Comparison of ENCODE assay signal across 20 cellular contexts in genomic region chr5:115627295-115627825, GRCh38. TPM values are rescaled to one million over a fixed set of nuclear protein-coding genes. Genes with fewer than 3 reads are reported as not detected.
DNase-seq lines count a peak whose midpoint lies in the region; ATAC-seq, FAIRE-seq and TF ChIP-seq lines count a peak whose summit lies in the region.
"Had no signal": no experiment of that assay in that cellular context is flagged by ENCODE, and none has a peak within 500 bp of the region (broad histone marks: within the 10 kb centered on the region; RNA-seq: fewer than 3 reads in every experiment).

No MANE protein-coding gene starts in this region.

- peak overlapping the region; percentile 12 for H2AFZ ChIP-seq in mammary epithelial cell (ENCODE audit: low read depth, low read length)
- peak overlapping the region; percentile 73; the same call in 1 of the 2 replicates for H2AFZ ChIP-seq in OCI-LY1 (ENCODE audit: low read length)

- H3K4me1 Mint-ChIP-seq in MCF 10A (ENCODE audit: insufficient read depth, unreplicated experiment) (no peaks in the 10 kb centered on the region), glutamatergic neuron (ENCODE audit: low read depth, unreplicated experiment) (peaks cover 6% of the 10 kb centered on the region)

- no peak for TF ChIP-seq CTCF in mammary epithelial cell (conservative IDR thresholded peaks at IDR 0.05 in 1 of 2, IDR thresholded peaks at IDR 0.05 in 1 of 2; ENCODE audit: extremely low read depth in 1 of 2, insufficient read depth in 1 of 2, low read depth in 1 of 2, low read length in 2 of 2)
- TF ChIP-seq CTCF in MCF 10A (IDR thresholded peaks at IDR 0.05; ENCODE audit: unreplicated experiment): no peak
- TF ChIP-seq CTCF in OCI-LY1 (IDR thresholded peaks at IDR 0.05; ENCODE audit: low read length): no peak
- peak; percentile 18 for TF ChIP-seq CTCF in glutamatergic neuron (IDR thresholded peaks at IDR 0.05; ENCODE audit: partially characterized antibody, unreplicated experiment)

- H3K4me3 ChIP-seq in mammary epithelial cell (replicated peaks in 1 of 3; ENCODE audit: insufficient read depth in 1 of 3, low read depth in 2 of 3, low read length in 3 of 3): no peak overlapping the region
- no peak overlapping the region for H3K4me3 ChIP-seq in OCI-LY1 (ENCODE audit: low read depth, low read length, poor library complexity, severe bottlenecking)
- H3K4me3 ChIP-seq: body of pancreas had no signal

- no peaks in the 10 kb centered on the region for H3F3A ChIP-seq in OCI-LY1 (ENCODE audit: insufficient read depth, low read length)

- dilution Hi-C loops in mammary epithelial cell (cut with HindIII; ENCODE audit: low sequenced_read_pairs): no loop called here

- H3K4me2 ChIP-seq in mammary epithelial cell (ENCODE audit: insufficient read depth, low read depth, low read length) (no peak overlapping the region), OCI-LY1 (ENCODE audit: low read length) (peak overlapping the region; percentile 99)

- H3K4me3 Mint-ChIP-seq in MCF 10A (ENCODE audit: unreplicated experiment) (no peak overlapping the region), glutamatergic neuron (ENCODE audit: unreplicated experiment) (peak overlapping the region; percentile 60)
- H3K4me3 Mint-ChIP-seq: stimulated activated naive B cell treated with anti-CD40 and anti-IgM and Interleukin-4, amounts not matched to agents 10 μg/mL and 1 μg/mL and 100 μg/mL, for 72 hours had no signal

- no peak for DNase-seq in mammary epithelial cell
- DNase-seq in MCF 10A (ENCODE audit: unreplicated experiment): no peak
- DNase-seq in glutamatergic neuron: no peak
- DNase-seq in HPDE6-E6E7 (ENCODE audit: extremely low spot score): no peak
- DNase-seq in GM19239 (ENCODE audit: insufficient read length, low spot score): no peak
- DNase-seq: activated naive CD4-positive, alpha-beta T cell treated with Interleukin-2 at 50 U/mL for 16 hours; body of pancreas; dermis blood vessel endothelial cell; islet precursor cell; MM.1S; NCI-H1930; ovary; PC-3; stimulated activated naive B cell treated with anti-CD40 and anti-IgM and Interleukin-4, amounts not matched to agents 10 μg/mL and 1 μg/mL and 100 μg/mL, for 72 hours had no signal

- H3K9me2 ChIP-seq in OCI-LY1 (ENCODE audit: low read depth, low read length): no peaks in the 10 kb centered on the region

- H3K27ac Mint-ChIP-seq in MCF 10A (ENCODE audit: low read depth, unreplicated experiment) (no peak overlapping the region), glutamatergic neuron (ENCODE audit: unreplicated experiment) (peak overlapping the region; percentile 73)
- H3K27ac Mint-ChIP-seq: stimulated activated naive B cell treated with anti-CD40 and anti-IgM and Interleukin-4, amounts not matched to agents 10 μg/mL and 1 μg/mL and 100 μg/mL, for 72 hours had no signal

- BruUV-seq in mammary epithelial cell (replicated peaks; lab: Mats Ljungman, UMichigan): no TSS peak
- no TSS peak for BruUV-seq in MCF 10A (replicated peaks; lab: Mats Ljungman, UMichigan)

- no peak for TF ChIP-seq POLR2A in GM18505 (IDR thresholded peaks at IDR 0.05; ENCODE audit: borderline replicate concordance, extremely low read depth, insufficient read depth, insufficient read length)

- H3K27me3 Mint-ChIP-seq in MCF 10A (ENCODE audit: insufficient read depth, unreplicated experiment) (no peaks in the 10 kb centered on the region), glutamatergic neuron (ENCODE audit: unreplicated experiment) (peaks cover 5% of the 10 kb centered on the region)

- ATAC-seq in HG03196 (IDR thresholded peaks at IDR 0.05; ENCODE audit: unreplicated experiment) (no peak), GM18505 (IDR thresholded peaks at IDR 0.05; ENCODE audit: unreplicated experiment) (no peak)
- ATAC-seq: body of pancreas; esophagus mucosa; PC-3; stimulated activated naive B cell treated with anti-CD40 and anti-IgM and Interleukin-4, amounts not matched to agents 10 μg/mL and 1 μg/mL and 100 μg/mL, for 72 hours had no signal

- H3K79me2 ChIP-seq in mammary epithelial cell (ENCODE audit: insufficient read depth, low read length) (peaks cover 36% of the 10 kb centered on the region), OCI-LY1 (ENCODE audit: insufficient read depth, low read length) (peaks cover 36% of the 10 kb centered on the region)

- no peak overlapping the region for H3K9ac ChIP-seq in mammary epithelial cell (ENCODE audit: insufficient read depth, low read length)
- H3K9ac ChIP-seq in OCI-LY1 (ENCODE audit: low read length): peak overlapping the region; percentile 25; the same call in 1 of the 2 replicates

- H3K27ac ChIP-seq in mammary epithelial cell (ENCODE audit: insufficient read depth, low read depth, low read length): no peak overlapping the region
- no peak overlapping the region for H3K27ac ChIP-seq in OCI-LY1 (ENCODE audit: low read depth, low read length, poor library complexity, severe bottlenecking)
- H3K27ac ChIP-seq: ovary had no signal

- FAIRE-seq in GM19239 (lab: Jason Lieb, UNC): no peak
- FAIRE-seq: urothelium cell line had no signal

- H3K36me3 ChIP-seq in mammary epithelial cell (ENCODE audit: insufficient read depth, low read length) (peaks cover 8% of the 10 kb centered on the region), OCI-LY1 (ENCODE audit: insufficient read depth, low read length) (peaks cover 6% of the 10 kb centered on the region; the same call in 1 of the 2 replicates)
- H3K36me3 ChIP-seq: ovary had no signal

- H3K9me3 Mint-ChIP-seq in MCF 10A (ENCODE audit: unreplicated experiment) (no peaks in the 10 kb centered on the region), glutamatergic neuron (ENCODE audit: unreplicated experiment) (peaks cover 3% of the 10 kb centered on the region)
- H3K9me3 Mint-ChIP-seq: stimulated activated naive B cell treated with anti-CD40 and anti-IgM and Interleukin-4, amounts not matched to agents 10 μg/mL and 1 μg/mL and 100 μg/mL, for 72 hours had no signal

- POLR2A ChIA-PET in MCF 10A (lab: Yijun Ruan, JAX): interaction anchor here (0.6 to 5.1 kb wide), 3 partner anchors 93 to 215 kb away, joined by 3 to 40 read pairs (median 3); partner anchors contain the start of genes AP3S1 and ATG12

- 96% methylated on average over 4 of the region's 4 CpGs for WGBS in mammary epithelial cell (ENCODE audit: low coverage, missing lambda C conversion rate)

- intact Hi-C loops in mammary epithelial cell (cut with micrococcal nuclease) (no loop called here), MCF 10A (cut with micrococcal nuclease) (no loop called here)

- H3K9me3 ChIP-seq in mammary epithelial cell (replicated peaks; ENCODE audit: insufficient read depth, low read length) (no peaks in the 10 kb centered on the region), OCI-LY1 (ENCODE audit: low read length) (no peaks in the 10 kb centered on the region)
- H3K9me3 ChIP-seq: body of pancreas, ovary had no signal

- H3K36me3 Mint-ChIP-seq in MCF 10A (ENCODE audit: insufficient read depth, unreplicated experiment) (no peaks in the 10 kb centered on the region), glutamatergic neuron (ENCODE audit: unreplicated experiment) (no peaks in the 10 kb centered on the region)

- in situ Hi-C loops in mammary epithelial cell (cut with MboI; ENCODE audit: low sequenced_read_pairs in 2 of 2): loop anchor here (10.0 kb wide), 3 partner anchors 207 to 447 kb away; partner anchors contain the start of genes AP3S1 (in 1 of the 2) and ATG12 (in 1 of the 2)

- CTCF ChIA-PET in mammary epithelial cell (lab: Charles Lee; ENCODE audit: low non-redundant PET) (no interaction called here), MCF 10A (lab: Yijun Ruan, JAX) (interaction anchor here (0.8 to 1.3 kb wide), 2 partner anchors 9 to 441 kb away, joined by 3 to 4 read pairs; no protein-coding TSS in a partner anchor)

- no peaks in the 10 kb centered on the region for H4K20me1 ChIP-seq in mammary epithelial cell (ENCODE audit: insufficient read depth, low read length)
- H4K20me1 ChIP-seq in OCI-LY1 (ENCODE audit: insufficient read depth, low read length): no peaks in the 10 kb centered on the region

- H3K4me1 ChIP-seq in mammary epithelial cell (ENCODE audit: insufficient read depth, low read length): peaks cover 12% of the 10 kb centered on the region
- peaks cover 40% of the 10 kb centered on the region for H3K4me1 ChIP-seq in OCI-LY1 (ENCODE audit: insufficient read depth, low read length, severe bottlenecking)

- H3K27me3 ChIP-seq in mammary epithelial cell (ENCODE audit: insufficient read depth, low read length): no peaks in the 10 kb centered on the region
- no peaks in the 10 kb centered on the region for H3K27me3 ChIP-seq in OCI-LY1 (ENCODE audit: insufficient read depth, low read length)
- H3K27me3 ChIP-seq: body of pancreas, ovary had no signal

RNA-seq across cellular contexts. Expression of gene TMED7, which starts 1.5 kb away (rescaled TPM):
- 100 to 1,000 TPM in 1 of 2 donors, 10 to 100 TPM in 1; 95.6 to 132 TPM for total RNA-seq in mammary epithelial cell
- 43.6 TPM for polyA plus RNA-seq in mammary epithelial cell
- 51.4 TPM for polyA minus RNA-seq in mammary epithelial cell
- total RNA-seq in MCF 10A (2022): 96.1 and 115 TPM in 2 replicates
- total RNA-seq in glutamatergic neuron (ENCODE audit: unreplicated experiment): 66.8 TPM

RNA-seq across cellular contexts. Expression of gene TICAM2, which starts 25.1 kb away (rescaled TPM):
- total RNA-seq in mammary epithelial cell (under 1 TPM; 0.83 to 0.96 TPM), MCF 10A (2022) (3.7 and 8.3 TPM in 2 replicates), glutamatergic neuron (ENCODE audit: unreplicated experiment) (0.42 TPM)
- polyA plus RNA-seq in mammary epithelial cell: 0.23 TPM
- polyA minus RNA-seq in mammary epithelial cell: not detected
- total RNA-seq: NCI-H460 had no signal
